Comparison of ENCODE assay signal across 9 cellular contexts in the genomic region with DNA sequence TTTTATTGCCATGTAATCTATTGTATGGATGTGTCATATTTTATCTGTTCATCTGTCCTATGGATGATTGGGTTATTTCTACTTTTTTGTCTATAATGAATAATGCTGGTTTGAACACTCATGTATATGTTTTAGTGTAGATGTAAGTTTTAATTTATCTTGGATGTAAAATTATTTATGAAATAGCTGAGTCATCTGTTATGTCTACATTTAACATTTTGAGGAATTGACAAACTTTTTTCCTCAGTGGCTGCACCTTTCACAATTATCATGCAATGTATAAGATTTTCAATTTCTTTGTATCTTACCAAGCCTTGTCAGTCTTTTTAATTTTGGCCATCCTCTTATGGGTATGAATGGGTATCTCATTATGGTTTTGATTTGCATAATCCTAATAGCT.
"Had no signal": no experiment of that assay in that cellular context is flagged by ENCODE, and none has a peak within 500 bp of the region (broad histone marks: within the 10 kb centered on the region; RNA-seq: fewer than 3 reads in every experiment).

No MANE protein-coding gene starts in this region.

- H3K27ac ChIP-seq: KMS-11 had no signal

- H3K4me3 Mint-ChIP-seq: GM23338, H9 had no signal

- ATAC-seq: GM23338 had no signal

- H3K9ac ChIP-seq: KMS-11 had no signal

- H3K4me2 ChIP-seq: GM23338, KMS-11 had no signal

- H3K27ac Mint-ChIP-seq: GM23338 had no signal

- H3K4me3 ChIP-seq: GM23338 had no signal

- H2AFZ ChIP-seq: GM23338 had no signal

- H3K9me3 Mint-ChIP-seq: GM23338 had no signal

- FAIRE-seq: H1, H54, HTR-8/SVneo had no signal

- DNase-seq: H9, HCEC 1CT, Karpas-422, KBM-7 had no signal
